ENCODE assay signal across 10 cellular contexts in the genomic region with DNA sequence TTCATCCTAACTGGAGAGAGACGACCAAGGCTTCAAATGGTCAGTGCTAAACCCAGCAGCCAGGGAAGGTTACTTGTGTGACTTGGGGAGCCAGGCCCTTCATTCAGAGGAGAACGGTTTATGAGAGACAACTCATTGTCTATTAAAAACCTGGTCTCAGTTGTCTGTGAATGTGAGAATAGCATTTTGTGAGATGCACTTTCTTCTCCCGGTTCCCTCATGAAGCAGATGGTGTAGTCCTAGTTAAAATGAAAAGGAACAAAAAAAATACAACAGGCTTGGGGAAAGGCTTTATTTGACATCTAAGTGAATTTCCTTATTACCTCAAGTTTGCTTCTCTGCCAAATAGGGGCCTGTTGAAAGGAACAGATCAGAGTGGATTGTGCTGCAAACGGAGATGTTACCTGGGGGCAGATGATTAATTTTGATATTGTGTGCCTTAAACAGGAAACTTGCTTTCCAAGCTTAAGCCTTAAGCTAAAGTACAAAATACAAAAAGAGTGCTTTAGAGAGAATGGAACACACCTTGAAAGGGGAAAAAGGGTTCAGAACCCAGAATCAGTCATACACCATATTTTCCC.
DNase-seq lines count a peak whose midpoint lies in the region; ATAC-seq and TF ChIP-seq lines count a peak whose summit lies in the region.
"Had no signal": no experiment of that assay in that cellular context is flagged by ENCODE, and none has a peak within 500 bp of the region (broad histone marks: within the 10 kb centered on the region; RNA-seq: fewer than 3 reads in every experiment).

No MANE protein-coding gene starts in this region.

- peak; percentile 31 for ATAC-seq in HG02759 (IDR thresholded peaks at IDR 0.05; ENCODE audit: unreplicated experiment)

- peaks cover 0 to 14% of the 10 kb centered on the region in 2 donors for H3K4me1 ChIP-seq in thyroid gland

- no peaks in the 10 kb centered on the region for H3K36me3 ChIP-seq in thyroid gland

- intact Hi-C loops in thyroid gland (cut with DNase I): no loop called here

- no peaks in the 10 kb centered on the region for H3K27me3 ChIP-seq in thyroid gland

- CTCF ChIA-PET in RWPE1 (lab: Yijun Ruan, JAX): interaction anchor here (0.6 kb wide), 1 partner anchor 199 kb away, joined by 7 read pairs; no protein-coding TSS in a partner anchor

- no peak for TF ChIP-seq POLR2A in thyroid gland (IDR thresholded peaks at IDR 0.05)

- no peak for TF ChIP-seq CTCF in RWPE1 (conservative IDR thresholded peaks at IDR 0.05; ENCODE audit: low read depth)
- no peak for TF ChIP-seq CTCF in thyroid gland (IDR thresholded peaks at IDR 0.05)

- H3K36me3 Mint-ChIP-seq in T-helper 2 cell treated with Interferon-gamma antibody and Interleukin-4, amounts not matched to agents 5 μg/mL and 100 μg/mL, for 36 hours (ENCODE audit: low read depth): peaks cover 40% of the 10 kb centered on the region

- H3K4me3 Mint-ChIP-seq in T-helper 2 cell treated with Interferon-gamma antibody and Interleukin-4, amounts not matched to agents 5 μg/mL and 100 μg/mL, for 36 hours: peak overlapping the region; percentile 76
- H3K4me3 Mint-ChIP-seq: H9 had no signal

- POLR2A ChIA-PET in RWPE1 (lab: Yijun Ruan, JAX; ENCODE audit: low non-redundant PET): no interaction called here

- no peak for DNase-seq in T-helper 2 cell treated with Interferon-gamma antibody and Interleukin-4, amounts not matched to agents 5 μg/mL and 100 μg/mL, for 36 hours (ENCODE audit: low spot score)
- DNase-seq in T-helper 2 cell: no peak
- DNase-seq in RWPE1 (ENCODE audit: low spot score): peak; percentile 4
- no peak for DNase-seq in globus pallidus (ENCODE audit: low spot score)
- DNase-seq in stimulated activated CD4-positive, alpha-beta T cell treated with anti-CD3 and anti-CD28 coated beads, Interleukin-4, amount 100 ng/mL, for 4 hours: no peak
- DNase-seq in thyroid gland: no peak
- DNase-seq: H9, left cardiac atrium had no signal

- 94% methylated on average over 4 of the region's 4 CpGs for WGBS in thyroid gland, 2 donors

- peaks cover 7% of the 10 kb centered on the region for H3K9me3 Mint-ChIP-seq in T-helper 2 cell treated with Interferon-gamma antibody and Interleukin-4, amounts not matched to agents 5 μg/mL and 100 μg/mL, for 36 hours
- H3K9me3 Mint-ChIP-seq: H9 had no signal

- no peaks in the 10 kb centered on the region for H3K27me3 Mint-ChIP-seq in T-helper 2 cell treated with Interferon-gamma antibody and Interleukin-4, amounts not matched to agents 5 μg/mL and 100 μg/mL, for 36 hours (ENCODE audit: low read depth)

- peaks cover 72% of the 10 kb centered on the region for H3K4me1 Mint-ChIP-seq in T-helper 2 cell treated with Interferon-gamma antibody and Interleukin-4, amounts not matched to agents 5 μg/mL and 100 μg/mL, for 36 hours (ENCODE audit: low read depth)

- no peaks in the 10 kb centered on the region for H3K9me3 ChIP-seq in thyroid gland

- H3K27ac ChIP-seq in RWPE1 (peak overlapping the region; percentile 29; the same call in 1 of the 2 replicates), skin epidermis (peak overlapping the region in 18 of 21 experiments; percentile 18 to 81 (median 44)), thyroid gland (no peak overlapping the region)

- H3K4me3 ChIP-seq in skin epidermis (no peak overlapping the region), thyroid gland (replicated peaks in 1 of 3) (no peak overlapping the region)

- H3K27ac Mint-ChIP-seq in T-helper 2 cell treated with Interferon-gamma antibody and Interleukin-4, amounts not matched to agents 5 μg/mL and 100 μg/mL, for 36 hours: peak overlapping the region; percentile 97
- H3K27ac Mint-ChIP-seq: H9 had no signal

Comparison
In these comparisons a context has a peak if more than half of its experiments do, and no peak if none do; other contexts are left out.
1. H3K27ac ChIP-seq: peak in RWPE1 (single experiment) and skin epidermis (18 of 21); none in thyroid gland (0 of 3).